ENCODE assay signal across 27 cellular contexts in genomic region chr19:47762151-47762550, GRCh38. TPM values are rescaled to one million over a fixed set of nuclear protein-coding genes. Genes with fewer than 3 reads are reported as not detected.
DNase-seq lines count a peak whose midpoint lies in the region; ATAC-seq, FAIRE-seq and TF ChIP-seq lines count a peak whose summit lies in the region.
"Had no signal": no experiment of that assay in that cellular context is flagged by ENCODE, and none has a peak within 500 bp of the region (broad histone marks: within the 10 kb centered on the region; RNA-seq: fewer than 3 reads in every experiment).

No MANE protein-coding gene starts in this region.

- BruUV-seq in K562 (replicated peaks; lab: Mats Ljungman, UMichigan): no TSS peak

- H3K4me1 Mint-ChIP-seq in stimulated activated memory B cell treated with anti-CD40 and anti-IgM and Interleukin-4, amounts not matched to agents 10 μg/mL and 1 μg/mL and 100 μg/mL, for 72 hours: peaks cover 29% of the 10 kb centered on the region
- no peaks in the 10 kb centered on the region for H3K4me1 Mint-ChIP-seq in activated CD4-positive, alpha-beta memory T cell treated with anti-CD3 and anti-CD28 coated beads for 36 hours (ENCODE audit: low read depth)
- H3K4me1 Mint-ChIP-seq: CD14-positive monocyte; CD8-positive, alpha-beta memory T cell had no signal

- H3K27ac Mint-ChIP-seq in stimulated activated memory B cell treated with anti-CD40 and anti-IgM and Interleukin-4, amounts not matched to agents 10 μg/mL and 1 μg/mL and 100 μg/mL, for 72 hours: peak overlapping the region; percentile 78
- no peak overlapping the region for H3K27ac Mint-ChIP-seq in activated CD4-positive, alpha-beta memory T cell treated with anti-CD3 and anti-CD28 coated beads for 36 hours
- H3K27ac Mint-ChIP-seq: CD4-positive, alpha-beta T cell had no signal

- 0 out of 2 replicates have a peak, but pooled peaks cover 3% of the 10 kb centered on the region for H3K79me2 ChIP-seq in OCI-LY3 (ENCODE audit: low read length)
- no peaks in the 10 kb centered on the region for H3K79me2 ChIP-seq in K562 (ENCODE audit: control insufficient read depth, insufficient read depth, low read length)
- H3K79me2 ChIP-seq in GM23248 (ENCODE audit: insufficient read depth): no peaks in the 10 kb centered on the region

- peaks cover 31% of the 10 kb centered on the region for H3K36me3 ChIP-seq in left ventricle myocardium inferior
- H3K36me3 ChIP-seq in right atrium auricular region: peaks cover 20% of the 10 kb centered on the region
- peaks cover 29% of the 10 kb centered on the region for H3K36me3 ChIP-seq in OCI-LY3 (replicated peaks; ENCODE audit: low read depth, low read length)
- H3K36me3 ChIP-seq in K562 (ENCODE audit: control insufficient read depth, insufficient read depth, low read length): peaks cover 22% of the 10 kb centered on the region; the same call in 2 of the 3 replicates
- H3K36me3 ChIP-seq in GM23248 (ENCODE audit: low read depth): peaks cover 14% of the 10 kb centered on the region; the same call in 1 of the 2 replicates

- no peak overlapping the region for H2AFZ ChIP-seq in OCI-LY3 (ENCODE audit: low read depth, low read length)
- H2AFZ ChIP-seq in K562 (ENCODE audit: low read depth, low read length): no peak overlapping the region
- no peak overlapping the region for H2AFZ ChIP-seq in GM23248

- no peak for TF ChIP-seq POLR2A in K562 (conservative IDR thresholded peaks at IDR 0.05)

- no peak for TF ChIP-seq CTCF in left ventricle myocardium inferior (IDR thresholded peaks at IDR 0.05; ENCODE audit: borderline replicate concordance)
- TF ChIP-seq CTCF in right atrium auricular region (IDR thresholded peaks at IDR 0.05): no peak
- no peak for TF ChIP-seq CTCF in OCI-LY3 (IDR thresholded peaks at IDR 0.05; ENCODE audit: low read depth, low read length)
- TF ChIP-seq CTCF in K562 (IDR thresholded peaks at IDR 0.05 in 2 of 3, conservative IDR thresholded peaks at IDR 0.05 in 1 of 3; ENCODE audit: insufficient read depth in 2 of 3, low read depth in 1 of 3, low read length in 3 of 3): no peak

- H3K9me2 ChIP-seq in GM23248 (ENCODE audit: insufficient read depth): no peaks in the 10 kb centered on the region

- peaks cover 4% of the 10 kb centered on the region for H3K9me3 Mint-ChIP-seq in stimulated activated memory B cell treated with anti-CD40 and anti-IgM and Interleukin-4, amounts not matched to agents 10 μg/mL and 1 μg/mL and 100 μg/mL, for 72 hours
- no peaks in the 10 kb centered on the region for H3K9me3 Mint-ChIP-seq in activated CD4-positive, alpha-beta memory T cell treated with anti-CD3 and anti-CD28 coated beads for 36 hours
- H3K9me3 Mint-ChIP-seq: CD4-positive, alpha-beta T cell had no signal

- peaks cover 5% of the 10 kb centered on the region for H3K9me3 ChIP-seq in left ventricle myocardium inferior (replicated peaks)
- H3K9me3 ChIP-seq in right atrium auricular region: no peaks in the 10 kb centered on the region
- H3K9me3 ChIP-seq in OCI-LY3 (ENCODE audit: insufficient read depth, low read length): no peaks in the 10 kb centered on the region
- H3K9me3 ChIP-seq in K562 (replicated peaks; ENCODE audit: control insufficient read depth, insufficient read depth, low read depth, low read length): no peaks in the 10 kb centered on the region
- no peaks in the 10 kb centered on the region for H3K9me3 ChIP-seq in GM23248 (ENCODE audit: low read depth)
- H3K9me3 ChIP-seq: A549; BE2C; BLaER1 treated with 17β-estradiol and CSF1 and Interleukin-3, amounts not matched to agents 10 nM and 100 nM; HAP-1 had no signal

- peaks cover 17% of the 10 kb centered on the region for H3K4me1 ChIP-seq in left ventricle myocardium inferior
- H3K4me1 ChIP-seq in right atrium auricular region: peaks cover 0 to 5% of the 10 kb centered on the region in 2 donors
- H3K4me1 ChIP-seq in OCI-LY3 (ENCODE audit: low read length): peaks cover 50% of the 10 kb centered on the region
- H3K4me1 ChIP-seq in K562 (replicated peaks in 1 of 2; ENCODE audit: control insufficient read depth in 2 of 2, insufficient read depth in 2 of 2, low read length in 2 of 2): peaks cover 0 to 21% of the 10 kb centered on the region in 2 experiments; a peak in 2 of 5 replicates
- no peaks in the 10 kb centered on the region for H3K4me1 ChIP-seq in GM23248 (ENCODE audit: insufficient read depth)
- H3K4me1 ChIP-seq: A549, BE2C, HAP-1 had no signal

- H3K36me3 Mint-ChIP-seq in stimulated activated memory B cell treated with anti-CD40 and anti-IgM and Interleukin-4, amounts not matched to agents 10 μg/mL and 1 μg/mL and 100 μg/mL, for 72 hours: peaks cover 24% of the 10 kb centered on the region
- H3K36me3 Mint-ChIP-seq in activated CD4-positive, alpha-beta memory T cell treated with anti-CD3 and anti-CD28 coated beads for 36 hours: peaks cover 14% of the 10 kb centered on the region

- POLR2A ChIA-PET in K562 (lab: Yijun Ruan, JAX): interaction anchor here (0.7 to 1.4 kb wide), 2 partner anchors 16 to 106 kb away, joined by 3 to 5 read pairs; partner anchors contain the start of gene SELENOW
- POLR2A ChIA-PET in activated CD4-positive, alpha-beta memory T cell treated with anti-CD3 and anti-CD28 coated beads for 36 hours (lab: Charles Lee): no interaction called here

- H3K27me3 ChIP-seq in left ventricle myocardium inferior (ENCODE audit: low read depth) (no peaks in the 10 kb centered on the region), right atrium auricular region (no peaks in the 10 kb centered on the region), OCI-LY3 (ENCODE audit: low read depth, low read length) (no peaks in the 10 kb centered on the region), K562 (ENCODE audit: control insufficient read depth in 2 of 2, insufficient read depth in 2 of 2, low read length in 2 of 2) (no peaks in the 10 kb centered on the region), GM23248 (replicated peaks; ENCODE audit: insufficient read depth) (no peaks in the 10 kb centered on the region)
- H3K27me3 ChIP-seq: BE2C; BLaER1 treated with 17β-estradiol and CSF1 and Interleukin-3, amounts not matched to agents 10 nM and 100 nM had no signal

- in situ Hi-C loops in K562 (cut with MboI): no loop called here
- in situ Hi-C loops in GM23248 (cut with MboI): no loop called here

- no peak for TF ChIP-seq EP300 in K562 (IDR thresholded peaks at IDR 0.05; ENCODE audit: low read length)

- DNase-seq in left ventricle myocardium inferior: no peak
- no peak for DNase-seq in right atrium auricular region (ENCODE audit: low spot score)
- DNase-seq in K562 (ENCODE audit: extremely low read depth in 1 of 4, low spot score in 3 of 4): no peak
- no peak for DNase-seq in GM23248
- no peak for DNase-seq in activated CD4-positive, alpha-beta memory T cell treated with anti-CD3 and anti-CD28 coated beads for 36 hours
- DNase-seq: 8988T; ACHN; AML-193; BE2C; CD4-positive, alpha-beta T cell; CD8-positive, alpha-beta memory T cell; DMS79 treated with DMSO at 0.1 percent for 48 hours; GF-D8; GOT3 had no signal

- CTCF ChIA-PET in K562 (lab: Yijun Ruan, JAX; ENCODE audit: low intra/inter-chr PET ratio): no interaction called here
- CTCF ChIA-PET in activated CD4-positive, alpha-beta memory T cell treated with anti-CD3 and anti-CD28 coated beads for 36 hours (lab: Charles Lee): interaction anchor here (0.9 to 1.2 kb wide), 2 partner anchors 10 to 19 kb away, joined by 3 read pairs; no protein-coding TSS in a partner anchor

- H3K9me1 ChIP-seq in K562 (ENCODE audit: control insufficient read depth, insufficient read depth, low read length): no peaks in the 10 kb centered on the region

- H3K4me3 ChIP-seq in left ventricle myocardium inferior (no peak overlapping the region), right atrium auricular region (no peak overlapping the region), OCI-LY3 (ENCODE audit: low read length) (no peak overlapping the region; the same call in 1 of the 2 replicates), K562 (no peak overlapping the region), GM23248 (no peak overlapping the region)
- H3K4me3 ChIP-seq: A549; BLaER1 treated with 17β-estradiol and CSF1 and Interleukin-3, amounts not matched to agents 10 nM and 100 nM; HAP-1 had no signal

- H3K27me3 Mint-ChIP-seq in stimulated activated memory B cell treated with anti-CD40 and anti-IgM and Interleukin-4, amounts not matched to agents 10 μg/mL and 1 μg/mL and 100 μg/mL, for 72 hours: no peaks in the 10 kb centered on the region
- no peaks in the 10 kb centered on the region for H3K27me3 Mint-ChIP-seq in activated CD4-positive, alpha-beta memory T cell treated with anti-CD3 and anti-CD28 coated beads for 36 hours
- H3K27me3 Mint-ChIP-seq: CD4-positive, alpha-beta T cell; CD8-positive, alpha-beta memory T cell had no signal

- no peak overlapping the region for H3K4me3 Mint-ChIP-seq in stimulated activated memory B cell treated with anti-CD40 and anti-IgM and Interleukin-4, amounts not matched to agents 10 μg/mL and 1 μg/mL and 100 μg/mL, for 72 hours
- no peak overlapping the region for H3K4me3 Mint-ChIP-seq in activated CD4-positive, alpha-beta memory T cell treated with anti-CD3 and anti-CD28 coated beads for 36 hours
- H3K4me3 Mint-ChIP-seq: CD14-positive monocyte; CD4-positive, alpha-beta T cell; CD8-positive, alpha-beta memory T cell had no signal

- intact Hi-C loops in left ventricle myocardium inferior (cut with micrococcal nuclease): no loop called here
- intact Hi-C loops in K562 (cut with micrococcal nuclease): no loop called here
- intact Hi-C loops in activated CD4-positive, alpha-beta memory T cell treated with anti-CD3 and anti-CD28 coated beads for 36 hours (cut with micrococcal nuclease): no loop called here

- no peak for TF ChIP-seq RAD21 in K562 (CRISPR knock-in tag; conservative IDR thresholded peaks at IDR 0.05 in 1 of 2, IDR thresholded peaks at IDR 0.05 in 1 of 2)

- H3F3A ChIP-seq in GM23248 (ENCODE audit: insufficient read depth): peaks cover 6% of the 10 kb centered on the region; the same call in 1 of the 2 replicates

- H4K20me1 ChIP-seq in OCI-LY3 (ENCODE audit: insufficient read depth, low read length): no peaks in the 10 kb centered on the region
- H4K20me1 ChIP-seq in K562 (replicated peaks; ENCODE audit: control insufficient read depth, insufficient read depth, low read length): peaks cover 3% of the 10 kb centered on the region
- no peaks in the 10 kb centered on the region for H4K20me1 ChIP-seq in GM23248 (ENCODE audit: insufficient read depth)

- H3K4me2 ChIP-seq in OCI-LY3 (ENCODE audit: low read length) (peak overlapping the region; percentile 81; the same call in 1 of the 2 replicates), K562 (ENCODE audit: insufficient read depth, low read length) (no peak overlapping the region), GM23248 (ENCODE audit: unreplicated experiment) (no peak overlapping the region)
- H3K4me2 ChIP-seq: A549; BLaER1 treated with 17β-estradiol and CSF1 and Interleukin-3, amounts not matched to agents 10 nM and 100 nM had no signal

- H3K27ac ChIP-seq in left ventricle myocardium inferior (replicated peaks) (peak overlapping the region; percentile 79), right atrium auricular region (no peak overlapping the region), OCI-LY3 (ENCODE audit: low read length) (peak overlapping the region; percentile 97), K562 (ENCODE audit: extremely low read depth, low read depth, low read length) (no peak overlapping the region), GM23248 (no peak overlapping the region)
- H3K27ac ChIP-seq: A549; BLaER1 treated with 17β-estradiol and CSF1 and Interleukin-3, amounts not matched to agents 10 nM and 100 nM had no signal

- WGBS in K562 (ENCODE audit: insufficient coverage, low coverage, missing lambda C conversion rate): 47% methylated on average over 2 of the region's 3 CpGs
- WGBS in GM23248 (ENCODE audit: low coverage in 1 of 2, low lambda C conversion rate in 2 of 2, missing lambda C conversion rate in 2 of 2), 2 experiments: 41 to 53% methylated on average over 3 of the region's 3 CpGs

- ATAC-seq in K562 (no peak), HG02970 (IDR thresholded peaks at IDR 0.05; ENCODE audit: low FRiP score, unreplicated experiment) (no peak)
- ATAC-seq in stimulated activated memory B cell treated with anti-CD40 and anti-IgM and Interleukin-4, amounts not matched to agents 10 μg/mL and 1 μg/mL and 100 μg/mL, for 72 hours: no peak
- ATAC-seq: A549 had no signal

- H3K9ac ChIP-seq in OCI-LY3 (ENCODE audit: low read length): peak overlapping the region; percentile 31; the same call in 1 of the 2 replicates
- H3K9ac ChIP-seq in K562 (ENCODE audit: insufficient read depth in 1 of 2, low read depth in 2 of 2, low read length in 2 of 2): no peak overlapping the region
- no peak overlapping the region for H3K9ac ChIP-seq in GM23248
- H3K9ac ChIP-seq: BLaER1 treated with 17β-estradiol and CSF1 and Interleukin-3, amounts not matched to agents 10 nM and 100 nM had no signal

- no peak for FAIRE-seq in K562 (lab: Jason Lieb, UNC)
- FAIRE-seq: A549, D721Med, GM12891, GM18507, H54 had no signal

RNA-seq across cellular contexts. Expression of gene SELENOW, which starts 16.4 kb away (rescaled TPM):
- total RNA-seq in left ventricle myocardium inferior (1,019 TPM), right atrium auricular region (1,000 to 10,000 TPM; 1,458 to 1,507 TPM), K562 (2014; rRNA removed) (191 and 212 TPM in 2 replicates), K562 (2014; rRNA removed; fragmentation: Illumina TruSeq; extraction: Trizol) (78.3 and 95.2 TPM in 2 replicates), K562 (2015; rRNA removed; fragmentation: Illumina TruSeq; extraction: Trizol) (168 and 181 TPM in 2 replicates), K562 (2021) (91.9 and 103 TPM in 2 replicates)
- 41.1 and 91.2 TPM in 2 replicates for total RNA-seq in K562 (2011; cell fraction: chromatin; rRNA removed; ENCODE audit: low replicate concordance)
- total RNA-seq in K562 (2011; cell fraction: nucleolus; rRNA removed): 75.2 and 79.4 TPM in 2 replicates
- 97.1 and 146 TPM in 2 replicates for total RNA-seq in K562 (2011; cell fraction: nucleoplasm; rRNA removed)
- polyA plus RNA-seq in K562 (2011; rRNA removed) (118 and 125 TPM in 2 replicates), K562 (2014; fragmentation: Illumina TruSeq; extraction: Trizol) (117 and 153 TPM in 2 replicates), K562 (2014; fragmentation: Nextera tagmentation; extraction: Ambion mirVana) (100 to 1,000 TPM; 268 to 279 TPM), K562 (2014; rRNA removed) (156 and 183 TPM in 2 replicates), GM23248 (2016; fragmentation: Nextera tagmentation; extraction: Ambion mirVana) (558 and 561 TPM in 2 replicates)
- polyA plus RNA-seq in K562 (2011; cell fraction: cytosol; rRNA removed): 146 and 188 TPM in 2 replicates
- polyA plus RNA-seq in K562 (2011; cell fraction: nucleus; rRNA removed): 94.7 and 118 TPM in 2 replicates
- 63.8 and 102 TPM in 2 replicates for polyA plus RNA-seq in K562 (2012)
- 20.4 and 23.9 TPM in 2 replicates for polyA minus RNA-seq in K562 (2011; rRNA and poly(A)+ RNA removed)
- 24.2 and 24.3 TPM in 2 replicates for polyA minus RNA-seq in K562 (2011; cell fraction: cytosol; rRNA and poly(A)+ RNA removed)
- polyA minus RNA-seq in K562 (2011; cell fraction: nucleus; rRNA and poly(A)+ RNA removed): 17.6 and 19.3 TPM in 2 replicates
- total RNA-seq in GM23248 (2014; rRNA removed; shearing (Covaris generic)): 436 and 571 TPM in 2 replicates
- 100 to 1,000 TPM; 162 to 174 TPM for total RNA-seq in activated CD4-positive, alpha-beta memory T cell treated with anti-CD3 and anti-CD28 coated beads for 36 hours

RNA-seq across cellular contexts. Expression of gene NOP53, which starts 16.8 kb away (rescaled TPM):
- total RNA-seq in left ventricle myocardium inferior (169 TPM), right atrium auricular region (100 to 1,000 TPM; 143 to 243 TPM), K562 (2014; rRNA removed) (254 and 304 TPM in 2 replicates), K562 (2014; rRNA removed; fragmentation: Illumina TruSeq; extraction: Trizol) (97.1 and 111 TPM in 2 replicates), K562 (2015; rRNA removed; fragmentation: Illumina TruSeq; extraction: Trizol) (139 and 145 TPM in 2 replicates), K562 (2021) (207 and 231 TPM in 2 replicates)
- 71.9 and 141 TPM in 2 replicates for total RNA-seq in K562 (2011; cell fraction: chromatin; rRNA removed; ENCODE audit: low replicate concordance)
- total RNA-seq in K562 (2011; cell fraction: nucleolus; rRNA removed): 125 and 129 TPM in 2 replicates
- 105 and 135 TPM in 2 replicates for total RNA-seq in K562 (2011; cell fraction: nucleoplasm; rRNA removed)
- polyA plus RNA-seq in K562 (2011; rRNA removed) (146 and 189 TPM in 2 replicates), K562 (2014; fragmentation: Illumina TruSeq; extraction: Trizol) (113 and 268 TPM in 2 replicates), K562 (2014; fragmentation: Nextera tagmentation; extraction: Ambion mirVana) (1 to 10 TPM; 6.5 to 7.0 TPM), K562 (2014; rRNA removed) (257 and 274 TPM in 2 replicates), GM23248 (2016; fragmentation: Nextera tagmentation; extraction: Ambion mirVana) (39.8 and 40.7 TPM in 2 replicates)
- 121 and 183 TPM in 2 replicates for polyA plus RNA-seq in K562 (2011; cell fraction: cytosol; rRNA removed)
- polyA plus RNA-seq in K562 (2011; cell fraction: nucleus; rRNA removed): 86.3 and 109 TPM in 2 replicates
- polyA plus RNA-seq in K562 (2012): 423 and 620 TPM in 2 replicates
- polyA minus RNA-seq in K562 (2011; rRNA and poly(A)+ RNA removed): 48.0 and 49.6 TPM in 2 replicates
- 107 and 130 TPM in 2 replicates for polyA minus RNA-seq in K562 (2011; cell fraction: cytosol; rRNA and poly(A)+ RNA removed)
- polyA minus RNA-seq in K562 (2011; cell fraction: nucleus; rRNA and poly(A)+ RNA removed): 35.7 and 49.4 TPM in 2 replicates
- 58.3 and 62.8 TPM in 2 replicates for total RNA-seq in GM23248 (2014; rRNA removed; shearing (Covaris generic))
- 100 to 1,000 TPM; 259 to 268 TPM for total RNA-seq in activated CD4-positive, alpha-beta memory T cell treated with anti-CD3 and anti-CD28 coated beads for 36 hours

RNA-seq across cellular contexts. Expression of gene TPRX1, which starts 42.2 kb away (rescaled TPM):
- total RNA-seq in left ventricle myocardium inferior: not detected
- total RNA-seq in right atrium auricular region: not detected
- total RNA-seq in K562 (2011; cell fraction: chromatin; rRNA removed; ENCODE audit: low replicate concordance): not detected in 2 replicates
- not detected in 2 replicates for total RNA-seq in K562 (2011; cell fraction: nucleolus; rRNA removed)
- not detected in 2 replicates for total RNA-seq in K562 (2011; cell fraction: nucleoplasm; rRNA removed)
- not detected in 2 replicates for total RNA-seq in K562 (2014; rRNA removed)
- total RNA-seq in K562 (2014; rRNA removed; fragmentation: Illumina TruSeq; extraction: Trizol): not detected in 2 replicates
- not detected in 2 replicates for total RNA-seq in K562 (2015; rRNA removed; fragmentation: Illumina TruSeq; extraction: Trizol)
- total RNA-seq in K562 (2021): not detected in 2 replicates
- not detected in 2 replicates for polyA plus RNA-seq in K562 (2011; rRNA removed)
- polyA plus RNA-seq in K562 (2011; cell fraction: cytosol; rRNA removed): not detected in 2 replicates
- polyA plus RNA-seq in K562 (2011; cell fraction: nucleus; rRNA removed): not detected in 2 replicates
- polyA plus RNA-seq in K562 (2012): not detected in 2 replicates
- polyA plus RNA-seq in K562 (2014; fragmentation: Illumina TruSeq; extraction: Trizol): not detected in 2 replicates
- not detected for polyA plus RNA-seq in K562 (2014; fragmentation: Nextera tagmentation; extraction: Ambion mirVana)
- not detected in 2 replicates for polyA plus RNA-seq in K562 (2014; rRNA removed)
- not detected in 2 replicates for polyA minus RNA-seq in K562 (2011; rRNA and poly(A)+ RNA removed)
- not detected in 2 replicates for polyA minus RNA-seq in K562 (2011; cell fraction: cytosol; rRNA and poly(A)+ RNA removed)
- not detected in 2 replicates for polyA minus RNA-seq in K562 (2011; cell fraction: nucleus; rRNA and poly(A)+ RNA removed)
- not detected in 2 replicates for total RNA-seq in GM23248 (2014; rRNA removed; shearing (Covaris generic))
- polyA plus RNA-seq in GM23248 (2016; fragmentation: Nextera tagmentation; extraction: Ambion mirVana): not detected in 2 replicates
- not detected for total RNA-seq in activated CD4-positive, alpha-beta memory T cell treated with anti-CD3 and anti-CD28 coated beads for 36 hours
- total RNA-seq: CD4-positive, alpha-beta T cell; CD8-positive, alpha-beta memory T cell; Daoy; G401 had no signal
- polyA plus RNA-seq: A549; CD14-positive monocyte; CD8-positive, alpha-beta memory T cell had no signal

RNA-seq across cellular contexts. Expression of gene EHD2, which starts 48.9 kb away (rescaled TPM):
- total RNA-seq in left ventricle myocardium inferior: 48.2 TPM
- total RNA-seq in right atrium auricular region: 10 to 100 TPM; 44.9 to 70.3 TPM
- 11.5 and 24.1 TPM in 2 replicates for total RNA-seq in K562 (2011; cell fraction: chromatin; rRNA removed; ENCODE audit: low replicate concordance)
- 15.1 and 17.2 TPM in 2 replicates for total RNA-seq in K562 (2011; cell fraction: nucleolus; rRNA removed)
- 13.1 and 17.8 TPM in 2 replicates for total RNA-seq in K562 (2011; cell fraction: nucleoplasm; rRNA removed)
- total RNA-seq in K562 (2014; rRNA removed): 4.3 and 5.9 TPM in 2 replicates
- 1.6 and 1.8 TPM in 2 replicates for total RNA-seq in K562 (2014; rRNA removed; fragmentation: Illumina TruSeq; extraction: Trizol)
- total RNA-seq in K562 (2015; rRNA removed; fragmentation: Illumina TruSeq; extraction: Trizol): 1.8 and 2.3 TPM in 2 replicates
- 26.3 and 32.2 TPM in 2 replicates for total RNA-seq in K562 (2021)
- polyA plus RNA-seq in K562 (2011; rRNA removed): 3.0 and 9.6 TPM in 2 replicates
- polyA plus RNA-seq in K562 (2011; cell fraction: cytosol; rRNA removed): 6.5 and 11.7 TPM in 2 replicates
- 5.3 and 11.9 TPM in 2 replicates for polyA plus RNA-seq in K562 (2011; cell fraction: nucleus; rRNA removed)
- polyA plus RNA-seq in K562 (2012): 20.4 and 23.6 TPM in 2 replicates
- polyA plus RNA-seq in K562 (2014; fragmentation: Illumina TruSeq; extraction: Trizol): 14.7 and 15.3 TPM in 2 replicates
- 1 to 10 TPM; 1.7 to 2.1 TPM for polyA plus RNA-seq in K562 (2014; fragmentation: Nextera tagmentation; extraction: Ambion mirVana)
- polyA plus RNA-seq in K562 (2014; rRNA removed): 7.5 and 9.0 TPM in 2 replicates
- 4.3 and 4.9 TPM in 2 replicates for polyA minus RNA-seq in K562 (2011; rRNA and poly(A)+ RNA removed)
- polyA minus RNA-seq in K562 (2011; cell fraction: cytosol; rRNA and poly(A)+ RNA removed): 31.8 and 37.0 TPM in 2 replicates
- polyA minus RNA-seq in K562 (2011; cell fraction: nucleus; rRNA and poly(A)+ RNA removed): 7.6 and 8.9 TPM in 2 replicates
- total RNA-seq in GM23248 (2014; rRNA removed; shearing (Covaris generic)): 163 and 169 TPM in 2 replicates
- 498 and 517 TPM in 2 replicates for polyA plus RNA-seq in GM23248 (2016; fragmentation: Nextera tagmentation; extraction: Ambion mirVana)
- 1 to 10 TPM in 1 of 2 experiments, under 1 TPM in 1; 0.81 to 1.6 TPM for total RNA-seq in activated CD4-positive, alpha-beta memory T cell treated with anti-CD3 and anti-CD28 coated beads for 36 hours
- total RNA-seq: G401 had no signal
- polyA plus RNA-seq: CD14-positive monocyte; CD8-positive, alpha-beta memory T cell had no signal

RNA-seq across cellular contexts. Expression of gene CRX, which starts 59.6 kb away (rescaled TPM):
- total RNA-seq in left ventricle myocardium inferior: not detected
- not detected for total RNA-seq in right atrium auricular region
- total RNA-seq in K562 (2011; cell fraction: chromatin; rRNA removed; ENCODE audit: low replicate concordance): not detected in 2 replicates
- total RNA-seq in K562 (2011; cell fraction: nucleolus; rRNA removed): not detected in 2 replicates
- not detected in 2 replicates for total RNA-seq in K562 (2011; cell fraction: nucleoplasm; rRNA removed)
- not detected in 2 replicates for total RNA-seq in K562 (2014; rRNA removed)
- total RNA-seq in K562 (2014; rRNA removed; fragmentation: Illumina TruSeq; extraction: Trizol): not detected in 2 replicates
- not detected in 2 replicates for total RNA-seq in K562 (2015; rRNA removed; fragmentation: Illumina TruSeq; extraction: Trizol)
- not detected in 2 replicates for total RNA-seq in K562 (2021)
- polyA plus RNA-seq in K562 (2011; rRNA removed): not detected in 2 replicates
- not detected in 2 replicates for polyA plus RNA-seq in K562 (2011; cell fraction: cytosol; rRNA removed)
- not detected in 2 replicates for polyA plus RNA-seq in K562 (2011; cell fraction: nucleus; rRNA removed)
- polyA plus RNA-seq in K562 (2012): 0.01 and 0.04 TPM in 2 replicates
- polyA plus RNA-seq in K562 (2014; fragmentation: Illumina TruSeq; extraction: Trizol): not detected in 2 replicates
- under 1 TPM in 1 of 2 experiments, not detected in 1; 0.01 TPM for polyA plus RNA-seq in K562 (2014; fragmentation: Nextera tagmentation; extraction: Ambion mirVana)
- not detected in 2 replicates for polyA plus RNA-seq in K562 (2014; rRNA removed)
- polyA minus RNA-seq in K562 (2011; rRNA and poly(A)+ RNA removed): not detected in 2 replicates
- polyA minus RNA-seq in K562 (2011; cell fraction: cytosol; rRNA and poly(A)+ RNA removed): not detected in 2 replicates
- not detected in 2 replicates for polyA minus RNA-seq in K562 (2011; cell fraction: nucleus; rRNA and poly(A)+ RNA removed)
- not detected in 2 replicates for total RNA-seq in GM23248 (2014; rRNA removed; shearing (Covaris generic))
- not detected in 2 replicates for polyA plus RNA-seq in GM23248 (2016; fragmentation: Nextera tagmentation; extraction: Ambion mirVana)
- total RNA-seq in activated CD4-positive, alpha-beta memory T cell treated with anti-CD3 and anti-CD28 coated beads for 36 hours: not detected
- total RNA-seq: CD4-positive, alpha-beta T cell; CD8-positive, alpha-beta memory T cell; Daoy had no signal
- polyA plus RNA-seq: A549; CD14-positive monocyte; CD8-positive, alpha-beta memory T cell had no signal

Comparison
In these comparisons a context has a peak if more than half of its experiments do, and no peak if none do; other contexts are left out.
1. H3K27ac ChIP-seq: peak in left ventricle myocardium inferior (single experiment) and OCI-LY3 (single experiment); none in right atrium auricular region (0 of 2), K562 (single experiment) and GM23248 (single experiment).